ENCODE assay signal across 22 cellular contexts in genomic region chr19:9039728-9040127, GRCh38. TPM values are rescaled to one million over a fixed set of nuclear protein-coding genes. Genes with fewer than 3 reads are reported as not detected.
"Had no signal": no experiment of that assay in that cellular context is flagged by ENCODE, and none has a peak within 500 bp of the region (broad histone marks: within the 10 kb centered on the region; RNA-seq: fewer than 3 reads in every experiment).

No MANE protein-coding gene starts in this region.

- H3K27ac Mint-ChIP-seq: activated naive CD4-positive, alpha-beta T cell treated with anti-CD3 and anti-CD28 coated beads, Interleukin-2, amount 50 U/mL, for 24 hours had no signal

- H3K36me3 Mint-ChIP-seq: activated naive CD4-positive, alpha-beta T cell treated with anti-CD3 and anti-CD28 coated beads, Interleukin-2, amount 50 U/mL, for 24 hours; naive thymus-derived CD4-positive, alpha-beta T cell had no signal

- H3K4me3 Mint-ChIP-seq: activated naive CD4-positive, alpha-beta T cell treated with anti-CD3 and anti-CD28 coated beads, Interleukin-2, amount 50 U/mL, for 24 hours; naive thymus-derived CD4-positive, alpha-beta T cell had no signal

- H3K4me1 Mint-ChIP-seq: activated naive CD4-positive, alpha-beta T cell treated with anti-CD3 and anti-CD28 coated beads, Interleukin-2, amount 50 U/mL, for 24 hours; naive thymus-derived CD4-positive, alpha-beta T cell had no signal

- DNase-seq: activated CD4-positive, alpha-beta T cell treated with anti-CD3 and anti-CD28 coated beads for 1 hour; activated gamma-delta T cell; adrenal gland; effector CD4-positive, alpha-beta T cell; esophagus squamous epithelium; heart right ventricle; mesenchymal stem cell; naive thymus-derived CD4-positive, alpha-beta T cell; stimulated activated CD8-positive, alpha-beta memory T cell treated with anti-CD3 and anti-CD28 coated beads, Interleukin-4, amount 100 ng/mL, for 48 hours; stimulated activated naive CD4-positive, alpha-beta T cell treated with Interleukin-2 at 50 U/mL for 16 hours; T-helper 2 cell; tibial artery; uterus had no signal

- ATAC-seq: heart right ventricle; naive thymus-derived CD4-positive, alpha-beta T cell had no signal

- H3K9me3 Mint-ChIP-seq: activated naive CD4-positive, alpha-beta T cell treated with anti-CD3 and anti-CD28 coated beads, Interleukin-2, amount 50 U/mL, for 24 hours had no signal

RNA-seq across cellular contexts. Expression of gene MUC16, which starts 29.5 kb away (rescaled TPM):
- total RNA-seq: activated CD8-positive, alpha-beta memory T cell treated with anti-CD3 and anti-CD28 coated beads for 36 hours; astrocyte; cerebellum; osteocyte had no signal

RNA-seq across cellular contexts. Expression of gene OR1M1, which starts 47.1 kb away (rescaled TPM):
- total RNA-seq: activated CD8-positive, alpha-beta memory T cell treated with anti-CD3 and anti-CD28 coated beads for 36 hours; adrenal gland; astrocyte; cerebellum; esophagus squamous epithelium; heart right ventricle; liver; mucosa of gallbladder; naive thymus-derived CD4-positive, alpha-beta T cell; osteocyte; pulmonary artery endothelial cell; subcutaneous adipose tissue; uterus had no signal
